Comparison of ENCODE assay signal across 18 cellular contexts in genomic region chr1:199002670-199003069, GRCh38.
DNase-seq lines count a peak whose midpoint lies in the region; ATAC-seq and TF ChIP-seq lines count a peak whose summit lies in the region.
"Had no signal": no experiment of that assay in that cellular context is flagged by ENCODE, and none has a peak within 500 bp of the region (broad histone marks: within the 10 kb centered on the region; RNA-seq: fewer than 3 reads in every experiment).

No MANE protein-coding gene starts in this region.

- DNase-seq in GM23338 (ENCODE audit: low spot score) (no peak), NCI-H2227 (lab: John Stamatoyannopoulos, UW; ENCODE audit: unreplicated experiment) (peak; percentile 30), endothelial cell (ENCODE audit: low spot score) (no peak), KG1 (lab: John Stamatoyannopoulos, UW) (no peak)
- DNase-seq: ACHN; BE2C; CD4-positive, alpha-beta memory T cell; DMS79; MM.1S; NCI-H1436 treated with DMSO at 0.1 percent for 48 hours; NCI-H2081; NCI-H774 had no signal

- H4K20me1 ChIP-seq in GM23338 (replicated peaks; ENCODE audit: insufficient read depth): no peaks in the 10 kb centered on the region

- H3K79me2 ChIP-seq in GM23338 (replicated peaks; ENCODE audit: insufficient read depth): no peaks in the 10 kb centered on the region

- H3K4me1 Mint-ChIP-seq in GM23338 (peaks cover 9% of the 10 kb centered on the region; the same call in 2 of the 3 replicates), brain (peaks cover 21% of the 10 kb centered on the region), nephron (peaks cover 16% of the 10 kb centered on the region), endothelial cell (ENCODE audit: unreplicated experiment) (no peaks in the 10 kb centered on the region)
- H3K4me1 Mint-ChIP-seq: CD4-positive, alpha-beta memory T cell had no signal

- H3K4me1 ChIP-seq in GM23338 (ENCODE audit: insufficient read depth): no peaks in the 10 kb centered on the region
- H3K4me1 ChIP-seq: BE2C had no signal

- H3K27ac Mint-ChIP-seq in GM23338 (peak overlapping the region; percentile 26), brain (peak overlapping the region in 4 of 5 experiments; percentile 61 to 82 (median 78)), nephron (peak overlapping the region; percentile 73 to 91 (median 89)), endothelial cell (ENCODE audit: unreplicated experiment) (no peak overlapping the region)
- H3K27ac Mint-ChIP-seq: CD4-positive, alpha-beta memory T cell had no signal

- no peaks in the 10 kb centered on the region for H3K9me2 ChIP-seq in GM23338 (ENCODE audit: insufficient read depth)

- H3K27me3 Mint-ChIP-seq in GM23338 (ENCODE audit: insufficient read depth, low read depth, poor library complexity) (no peaks in the 10 kb centered on the region), brain (no peaks in the 10 kb centered on the region), nephron (ENCODE audit: low read depth) (no peaks in the 10 kb centered on the region), endothelial cell (ENCODE audit: unreplicated experiment) (no peaks in the 10 kb centered on the region)
- H3K27me3 Mint-ChIP-seq: CD4-positive, alpha-beta memory T cell had no signal

- H2AFZ ChIP-seq in GM23338: no peak overlapping the region

- no peak overlapping the region for H3K4me3 Mint-ChIP-seq in GM23338
- peak overlapping the region in 2 of 5 experiments; percentile 42 to 44 for H3K4me3 Mint-ChIP-seq in brain
- H3K4me3 Mint-ChIP-seq in nephron: peak overlapping the region in 1 of 3 experiments; percentile 9
- H3K4me3 Mint-ChIP-seq in endothelial cell (ENCODE audit: unreplicated experiment): no peak overlapping the region
- H3K4me3 Mint-ChIP-seq: CD4-positive, alpha-beta memory T cell had no signal

- H3K4me3 ChIP-seq in GM23338: no peak overlapping the region

- H3K36me3 Mint-ChIP-seq in GM23338 (ENCODE audit: low read depth) (no peaks in the 10 kb centered on the region), brain (no peaks in the 10 kb centered on the region), nephron (ENCODE audit: low read depth) (no peaks in the 10 kb centered on the region), endothelial cell (ENCODE audit: low read depth, unreplicated experiment) (no peaks in the 10 kb centered on the region)
- H3K36me3 Mint-ChIP-seq: CD4-positive, alpha-beta memory T cell had no signal

- H3F3A ChIP-seq in GM23338 (replicated peaks; ENCODE audit: low read depth): no peaks in the 10 kb centered on the region

- no peaks in the 10 kb centered on the region for H3K36me3 ChIP-seq in GM23338 (ENCODE audit: insufficient read depth)
- H3K36me3 ChIP-seq: BE2C had no signal

- no peak overlapping the region for H3K27ac ChIP-seq in GM23338 (ENCODE audit: low read depth)
- H3K27ac ChIP-seq: KMS-11 had no signal

- TF ChIP-seq CTCF in GM23338 (conservative IDR thresholded peaks at IDR 0.05; ENCODE audit: low read depth in 2 of 2): no peak
- no peak for TF ChIP-seq CTCF in brain (conservative IDR thresholded peaks at IDR 0.05)
- TF ChIP-seq CTCF in nephron (IDR thresholded peaks at IDR 0.05; ENCODE audit: unreplicated experiment in 3 of 3): no peak
- TF ChIP-seq CTCF in endothelial cell (IDR thresholded peaks at IDR 0.05; ENCODE audit: unreplicated experiment): no peak

- no peaks in the 10 kb centered on the region for H3K27me3 ChIP-seq in GM23338 (ENCODE audit: insufficient read depth)
- H3K27me3 ChIP-seq: BE2C had no signal

- no peaks in the 10 kb centered on the region for H3K9me3 Mint-ChIP-seq in GM23338
- H3K9me3 Mint-ChIP-seq in brain: no peaks in the 10 kb centered on the region
- H3K9me3 Mint-ChIP-seq in nephron: no peaks in the 10 kb centered on the region
- no peaks in the 10 kb centered on the region for H3K9me3 Mint-ChIP-seq in endothelial cell (ENCODE audit: unreplicated experiment)

- no peak overlapping the region for H3K4me2 ChIP-seq in GM23338
- H3K4me2 ChIP-seq: KMS-11 had no signal

- ATAC-seq in GM23338 (no peak), HG03378 (IDR thresholded peaks at IDR 0.05; ENCODE audit: unreplicated experiment) (no peak), GM21360 (IDR thresholded peaks at IDR 0.05; ENCODE audit: unreplicated experiment) (no peak)
- ATAC-seq: Right ventricle myocardium inferior had no signal

TF ChIP-seq in GM23338, 12 proteins besides CTCF, POLR2A, EP300 and RAD21 (continues in another document):
- TF ChIP-seq NANOG (IDR thresholded peaks at IDR 0.05; ENCODE audit: borderline replicate concordance) (no peak), ZNF462 (CRISPR knock-in tag; IDR thresholded peaks at IDR 0.05) (no peak)
- TF ChIP-seq, protein P1, sequence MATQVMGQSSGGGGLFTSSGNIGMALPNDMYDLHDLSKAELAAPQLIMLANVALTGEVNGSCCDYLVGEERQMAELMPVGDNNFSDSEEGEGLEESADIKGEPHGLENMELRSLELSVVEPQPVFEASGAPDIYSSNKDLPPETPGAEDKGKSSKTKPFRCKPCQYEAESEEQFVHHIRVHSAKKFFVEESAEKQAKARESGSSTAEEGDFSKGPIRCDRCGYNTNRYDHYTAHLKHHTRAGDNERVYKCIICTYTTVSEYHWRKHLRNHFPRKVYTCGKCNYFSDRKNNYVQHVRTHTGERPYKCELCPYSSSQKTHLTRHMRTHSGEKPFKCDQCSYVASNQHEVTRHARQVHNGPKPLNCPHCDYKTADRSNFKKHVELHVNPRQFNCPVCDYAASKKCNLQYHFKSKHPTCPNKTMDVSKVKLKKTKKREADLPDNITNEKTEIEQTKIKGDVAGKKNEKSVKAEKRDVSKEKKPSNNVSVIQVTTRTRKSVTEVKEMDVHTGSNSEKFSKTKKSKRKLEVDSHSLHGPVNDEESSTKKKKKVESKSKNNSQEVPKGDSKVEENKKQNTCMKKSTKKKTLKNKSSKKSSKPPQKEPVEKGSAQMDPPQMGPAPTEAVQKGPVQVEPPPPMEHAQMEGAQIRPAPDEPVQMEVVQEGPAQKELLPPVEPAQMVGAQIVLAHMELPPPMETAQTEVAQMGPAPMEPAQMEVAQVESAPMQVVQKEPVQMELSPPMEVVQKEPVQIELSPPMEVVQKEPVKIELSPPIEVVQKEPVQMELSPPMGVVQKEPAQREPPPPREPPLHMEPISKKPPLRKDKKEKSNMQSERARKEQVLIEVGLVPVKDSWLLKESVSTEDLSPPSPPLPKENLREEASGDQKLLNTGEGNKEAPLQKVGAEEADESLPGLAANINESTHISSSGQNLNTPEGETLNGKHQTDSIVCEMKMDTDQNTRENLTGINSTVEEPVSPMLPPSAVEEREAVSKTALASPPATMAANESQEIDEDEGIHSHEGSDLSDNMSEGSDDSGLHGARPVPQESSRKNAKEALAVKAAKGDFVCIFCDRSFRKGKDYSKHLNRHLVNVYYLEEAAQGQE (IDR thresholded peaks at IDR 0.05; ENCODE audit: unreplicated experiment): no peak
